1 cellular context compared by ENCODE assay signal in genomic region chr7:134646425-134647305, GRCh38.
TF ChIP-seq lines count a peak whose summit lies in the region.

Gene BPGM, plus strand, starts transcription at chr7:134646853. Its CDS starts 14,655 bp downstream, at chr7:134661508.

TF ChIP-seq in HepG2, 621 proteins besides CTCF, POLR2A, EP300 and RAD21 (continued from another document and continues in another):
- TF ChIP-seq CBX5 (CRISPR knock-in tag; IDR thresholded peaks at IDR 0.05; ENCODE audit: borderline replicate concordance), result no peak
- no peak for TF ChIP-seq ZBTB44 (CRISPR knock-in tag; IDR thresholded peaks at IDR 0.05)
- TF ChIP-seq ZNF367 (CRISPR knock-in tag; IDR thresholded peaks at IDR 0.05; ENCODE audit: borderline replicate concordance), result no peak
- TF ChIP-seq ZBTB10 (CRISPR knock-in tag; IDR thresholded peaks at IDR 0.05; ENCODE audit: borderline replicate concordance), result no peak
- no peak for TF ChIP-seq MYNN (CRISPR knock-in tag; IDR thresholded peaks at IDR 0.05; ENCODE audit: low read depth)
- no peak for TF ChIP-seq ATAD3A (CRISPR knock-in tag; IDR thresholded peaks at IDR 0.05)
- peak; percentile 73; the same call in 1 of the 2 replicates for TF ChIP-seq ZSCAN31 (CRISPR knock-in tag; IDR thresholded peaks at IDR 0.05; ENCODE audit: low read depth)
- no peak for TF ChIP-seq ZNF136 (CRISPR knock-in tag; IDR thresholded peaks at IDR 0.05; ENCODE audit: low read depth)
- TF ChIP-seq ZFP36L1 (CRISPR knock-in tag; IDR thresholded peaks at IDR 0.05), result no peak
- no peak for TF ChIP-seq ZBTB4 (CRISPR knock-in tag; IDR thresholded peaks at IDR 0.05; ENCODE audit: borderline replicate concordance)
- TF ChIP-seq STAT5B (CRISPR knock-in tag; IDR thresholded peaks at IDR 0.05), result no peak
- TF ChIP-seq E2F2 (CRISPR knock-in tag; IDR thresholded peaks at IDR 0.05; ENCODE audit: borderline replicate concordance), result no peak
- peak; percentile 97 for TF ChIP-seq PBX2 (CRISPR knock-in tag; IDR thresholded peaks at IDR 0.05)
- no peak for TF ChIP-seq IKZF1 (IDR thresholded peaks at IDR 0.05)
- TF ChIP-seq ZNF569 (CRISPR knock-in tag; IDR thresholded peaks at IDR 0.05; ENCODE audit: borderline replicate concordance), result no peak
- no peak for TF ChIP-seq ZNF75D (CRISPR knock-in tag; IDR thresholded peaks at IDR 0.05; ENCODE audit: borderline replicate concordance)
- no peak for TF ChIP-seq ZBTB39 (CRISPR knock-in tag; IDR thresholded peaks at IDR 0.05)
- TF ChIP-seq THRA (CRISPR knock-in tag; IDR thresholded peaks at IDR 0.05; ENCODE audit: borderline replicate concordance), result no peak; the same call in 1 of the 2 replicates
- no peak for TF ChIP-seq ZNF460 (CRISPR knock-in tag; IDR thresholded peaks at IDR 0.05; ENCODE audit: borderline replicate concordance)
- TF ChIP-seq ZNF775 (CRISPR knock-in tag; IDR thresholded peaks at IDR 0.05; ENCODE audit: borderline replicate concordance), result no peak
- TF ChIP-seq PRPF4 (IDR thresholded peaks at IDR 0.05; ENCODE audit: low read depth, low read length, poor library complexity, severe bottlenecking), result no peak
- TF ChIP-seq NAIF1 (CRISPR knock-in tag; IDR thresholded peaks at IDR 0.05; ENCODE audit: borderline replicate concordance), result no peak
- TF ChIP-seq ZNF704 (CRISPR knock-in tag; IDR thresholded peaks at IDR 0.05; ENCODE audit: borderline replicate concordance), result 0 out of 2 replicates have a peak, but pooled peaks have one; percentile 52
- TF ChIP-seq HIVEP1 (CRISPR knock-in tag; IDR thresholded peaks at IDR 0.05), result no peak
- no peak for TF ChIP-seq HNF1B (CRISPR knock-in tag; IDR thresholded peaks at IDR 0.05)
- TF ChIP-seq ZNF432 (CRISPR knock-in tag; IDR thresholded peaks at IDR 0.05; ENCODE audit: borderline replicate concordance), result no peak
- TF ChIP-seq MYPOP (CRISPR knock-in tag; IDR thresholded peaks at IDR 0.05), result no peak
- TF ChIP-seq ETV6 (CRISPR knock-in tag; conservative IDR thresholded peaks at IDR 0.05), result peak; percentile 55; the same call in 1 of the 2 replicates
- TF ChIP-seq KDM6A (CRISPR knock-in tag; IDR thresholded peaks at IDR 0.05; ENCODE audit: low read depth), result no peak
- no peak; the same call in 1 of the 2 replicates for TF ChIP-seq TOE1 (CRISPR knock-in tag; IDR thresholded peaks at IDR 0.05)
- 0 out of 2 replicates have a peak, but pooled peaks have one; percentile 16 for TF ChIP-seq ZNF263 (CRISPR knock-in tag; IDR thresholded peaks at IDR 0.05)
- TF ChIP-seq ZFP36 (IDR thresholded peaks at IDR 0.05; ENCODE audit: borderline replicate concordance, low read depth, low read length, partially characterized antibody), result no peak
- TF ChIP-seq E2F1 (CRISPR knock-in tag; IDR thresholded peaks at IDR 0.05), result 0 out of 2 replicates have a peak, but pooled peaks have one; percentile 44
- no peak for TF ChIP-seq HHEX (CRISPR knock-in tag; IDR thresholded peaks at IDR 0.05)
- no peak for TF ChIP-seq ATF4 (CRISPR knock-in tag; IDR thresholded peaks at IDR 0.05)
- no peak for TF ChIP-seq SIN3B (IDR thresholded peaks at IDR 0.05; ENCODE audit: low read length)
- peak; percentile 77 for TF ChIP-seq ASH2L (IDR thresholded peaks at IDR 0.05; ENCODE audit: insufficient read length, low read depth, low read length)
- TF ChIP-seq ZNF839 (CRISPR knock-in tag; IDR thresholded peaks at IDR 0.05; ENCODE audit: borderline replicate concordance), result no peak
- no peak for TF ChIP-seq ZNF33B (CRISPR knock-in tag; IDR thresholded peaks at IDR 0.05)
